Comparison of ENCODE assay signal across 32 cellular contexts in the genomic region with DNA sequence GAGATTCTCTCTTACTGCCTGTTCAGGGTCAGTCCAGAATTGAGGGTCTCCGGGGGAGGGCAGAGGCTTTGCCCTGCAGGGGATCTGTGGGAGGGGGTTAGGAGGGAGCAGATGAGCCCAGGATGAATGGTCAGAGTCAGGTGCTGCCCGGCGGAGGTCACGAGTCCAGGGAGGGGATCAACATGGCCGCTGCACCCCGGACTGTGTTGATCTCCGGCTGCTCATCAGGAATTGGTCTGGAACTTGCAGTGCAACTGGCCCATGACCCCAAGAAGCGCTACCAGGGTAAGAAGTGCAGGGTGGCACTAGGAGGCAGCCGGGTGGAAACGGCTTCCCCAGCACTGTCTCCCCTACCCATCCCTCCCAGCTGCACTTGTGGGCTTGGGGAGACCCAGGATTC. TPM values are rescaled to one million over a fixed set of nuclear protein-coding genes. Genes with fewer than 3 reads are reported as not detected.
"Had no signal": no experiment of that assay in that cellular context is flagged by ENCODE, and none has a peak within 500 bp of the region (broad histone marks: within the 10 kb centered on the region; RNA-seq: fewer than 3 reads in every experiment).

A gene with protein sequence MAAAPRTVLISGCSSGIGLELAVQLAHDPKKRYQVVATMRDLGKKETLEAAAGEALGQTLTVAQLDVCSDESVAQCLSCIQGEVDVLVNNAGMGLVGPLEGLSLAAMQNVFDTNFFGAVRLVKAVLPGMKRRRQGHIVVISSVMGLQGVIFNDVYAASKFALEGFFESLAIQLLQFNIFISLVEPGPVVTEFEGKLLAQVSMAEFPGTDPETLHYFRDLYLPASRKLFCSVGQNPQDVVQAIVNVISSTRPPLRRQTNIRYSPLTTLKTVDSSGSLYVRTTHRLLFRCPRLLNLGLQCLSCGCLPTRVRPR (plus strand): TSS at position 168 of the 400 bp plus-strand sequence. CDS start 15 bp downstream, at position 183.

- H3K27me3 ChIP-seq: right atrium auricular region had no signal

- ATAC-seq: heart right ventricle; left lung; lower lobe of right lung; natural killer cell treated with Interleukin-12 subunit alpha and Interleukin-12 subunit beta and Interleukin-15 and Interleukin-18, amount 100 ng/mL, for 72 hours; sciatic nerve; stimulated activated naive CD8-positive, alpha-beta T cell treated with anti-CD3 and anti-CD28 coated beads, Interleukin-15, amount 100 ng/mL, for 72 hours had no signal

- H3K9me3 ChIP-seq: esophagus squamous epithelium, heart right ventricle, left lung, lower lobe of right lung, neutrophil, prostate gland, right atrium auricular region, thyroid gland, upper lobe of left lung had no signal

- H3K4me2 ChIP-seq: smooth muscle cell had no signal

- H3K36me3 ChIP-seq: esophagus squamous epithelium, heart right ventricle, left lung, lower lobe of right lung, neutrophil, prostate gland, right atrium auricular region, thyroid gland, upper lobe of left lung had no signal

- H3K4me1 ChIP-seq: left lung, lower lobe of right lung, prostate gland had no signal

- H3K4me3 ChIP-seq: coronary artery, esophagus squamous epithelium, heart right ventricle, left lung, lower lobe of right lung, prostate gland, right atrium auricular region, smooth muscle cell, thyroid gland, upper lobe of left lung had no signal

- DNase-seq: dermis blood vessel endothelial cell; effector memory CD4-positive, alpha-beta T cell; esophagus squamous epithelium; foreskin melanocyte; glutamatergic neuron; heart right ventricle; hippocampal formation; left cardiac atrium; left lung; lower lobe of right lung; naive B cell; stimulated activated CD4-positive, alpha-beta T cell treated with anti-CD3 and anti-CD28 coated beads, Interleukin-12 subunit alpha, Interleukin-12 subunit beta, amount 100 ng/mL, for 4 hours; stimulated activated CD4-positive, alpha-beta T cell treated with anti-CD3 and anti-CD28 coated beads, Interleukin-1b, Interleukin-23, amount 100 ng/mL, for 48 hours; stimulated activated CD4-positive, alpha-beta T cell treated with anti-CD3 and anti-CD28 coated beads, Interleukin-4, amount 100 ng/mL, for 1 hour; stimulated activated CD8-positive, alpha-beta memory T cell treated with anti-CD3 and anti-CD28 coated beads, Interleukin-4, amount 100 ng/mL, for 48 hours; stimulated activated naive CD4-positive, alpha-beta T cell; stimulated activated naive CD8-positive, alpha-beta T cell treated with anti-CD3 and anti-CD28 coated beads, Interleukin-15, amount 100 ng/mL, for 72 hours; thyroid gland; upper lobe of left lung had no signal

- H3K27ac ChIP-seq: coronary artery, heart right ventricle, left lung, lower lobe of right lung, neutrophil, prostate gland, right atrium auricular region, thyroid gland, upper lobe of left lung had no signal

RNA-seq across cellular contexts. Expression of the gene that starts here (rescaled TPM):
- total RNA-seq: dermis blood vessel endothelial cell; endothelial cell of umbilical vein; epithelial cell of proximal tubule; esophagus squamous epithelium; heart right ventricle; kidney epithelial cell; left cardiac atrium; left lung; lower lobe of right lung; natural killer cell treated with Interleukin-12 subunit alpha and Interleukin-12 subunit beta and Interleukin-15 and Interleukin-18, amount 100 ng/mL, for 72 hours; neural crest cell; omental fat pad; prostate gland; right atrium auricular region; sciatic nerve; smooth muscle cell; temporal lobe; thyroid gland; upper lobe of left lung had no signal
- polyA plus RNA-seq: endothelial cell of umbilical vein, heart right ventricle, smooth muscle cell had no signal
